In genomic region chr17:63407741-63408330, GRCh38 we compare ENCODE assay signal across 16 cellular contexts.
"Had no signal": no experiment of that assay in that cellular context is flagged by ENCODE, and none has a peak within 500 bp of the region (broad histone marks: within the 10 kb centered on the region; RNA-seq: fewer than 3 reads in every experiment).

No MANE protein-coding gene starts in this region.

- H3K4me3 ChIP-seq: colonic mucosa, heart left ventricle, mucosa of descending colon, sigmoid colon, skin epidermis, testis, transverse colon had no signal

- H3K9me3 ChIP-seq: colonic mucosa, heart left ventricle, mucosa of descending colon, neutrophil, sigmoid colon, testis, transverse colon had no signal

- H3K4me1 ChIP-seq: colonic mucosa, testis, transverse colon had no signal

- H3K36me3 ChIP-seq: colonic mucosa, transverse colon had no signal

- H3K27ac ChIP-seq: colonic mucosa, heart left ventricle, neutrophil, sigmoid colon, testis, transverse colon had no signal

- H3K4me3 Mint-ChIP-seq: naive thymus-derived CD8-positive, alpha-beta T cell; stimulated activated naive B cell treated with anti-CD40 and anti-IgM and Interleukin-4, amounts not matched to agents 10 μg/mL and 1 μg/mL and 100 μg/mL, for 72 hours; stimulated activated naive CD8-positive, alpha-beta T cell treated with anti-CD3 and anti-CD28 coated beads, Interleukin-15, amount 100 ng/mL, for 72 hours had no signal

- ATAC-seq: heart left ventricle; mucosa of descending colon; naive thymus-derived CD8-positive, alpha-beta T cell; stimulated activated naive B cell treated with anti-CD40 and anti-IgM and Interleukin-4, amounts not matched to agents 10 μg/mL and 1 μg/mL and 100 μg/mL, for 72 hours; stimulated activated naive CD8-positive, alpha-beta T cell treated with anti-CD3 and anti-CD28 coated beads, Interleukin-15, amount 100 ng/mL, for 72 hours had no signal

- H3K4me1 Mint-ChIP-seq: stimulated activated naive CD8-positive, alpha-beta T cell treated with anti-CD3 and anti-CD28 coated beads, Interleukin-15, amount 100 ng/mL, for 72 hours had no signal

- H3K9me3 Mint-ChIP-seq: naive thymus-derived CD8-positive, alpha-beta T cell; stimulated activated naive B cell treated with anti-CD40 and anti-IgM and Interleukin-4, amounts not matched to agents 10 μg/mL and 1 μg/mL and 100 μg/mL, for 72 hours; stimulated activated naive CD8-positive, alpha-beta T cell treated with anti-CD3 and anti-CD28 coated beads, Interleukin-15, amount 100 ng/mL, for 72 hours had no signal

- H3K27me3 ChIP-seq: colonic mucosa, heart left ventricle, neutrophil, sigmoid colon, testis, transverse colon had no signal

- H3K27me3 Mint-ChIP-seq: naive thymus-derived CD8-positive, alpha-beta T cell; stimulated activated naive B cell treated with anti-CD40 and anti-IgM and Interleukin-4, amounts not matched to agents 10 μg/mL and 1 μg/mL and 100 μg/mL, for 72 hours; stimulated activated naive CD8-positive, alpha-beta T cell treated with anti-CD3 and anti-CD28 coated beads, Interleukin-15, amount 100 ng/mL, for 72 hours had no signal

- DNase-seq: colonic mucosa; dermis blood vessel endothelial cell; heart left ventricle; hippocampal formation; kidney glomerular epithelial cell; mucosa of descending colon; naive thymus-derived CD8-positive, alpha-beta T cell; sigmoid colon; stimulated activated CD4-positive, alpha-beta T cell treated with anti-CD3 and anti-CD28 coated beads, Interleukin-2, amount 100 ng/mL, for 24 hours; stimulated activated CD4-positive, alpha-beta T cell treated with anti-CD3 and anti-CD28 coated beads, Interleukin-4, amount 100 ng/mL, for 4 hours; stimulated activated naive B cell treated with anti-CD40 and anti-IgM and Interleukin-4, amounts not matched to agents 10 μg/mL and 1 μg/mL and 100 μg/mL, for 72 hours; stimulated activated naive CD8-positive, alpha-beta T cell treated with anti-CD3 and anti-CD28 coated beads, Interleukin-15, amount 100 ng/mL, for 72 hours; testis; transverse colon had no signal

- H3K27ac Mint-ChIP-seq: naive thymus-derived CD8-positive, alpha-beta T cell; stimulated activated naive B cell treated with anti-CD40 and anti-IgM and Interleukin-4, amounts not matched to agents 10 μg/mL and 1 μg/mL and 100 μg/mL, for 72 hours had no signal

- H3K36me3 Mint-ChIP-seq: stimulated activated naive B cell treated with anti-CD40 and anti-IgM and Interleukin-4, amounts not matched to agents 10 μg/mL and 1 μg/mL and 100 μg/mL, for 72 hours had no signal
